10 cellular contexts compared by ENCODE assay signal in genomic region chr5:92907914-92908606, GRCh38.
A peak's percentile ranks its signal among the peaks of the same experiment; 100 is the strongest.
DNase-seq lines count a peak whose midpoint lies in the region; ATAC-seq, FAIRE-seq and TF ChIP-seq lines count a peak whose summit lies in the region.
"Had no signal": no experiment of that assay in that cellular context is flagged by ENCODE, and none has a peak within 500 bp of the region (broad histone marks: within the 10 kb centered on the region; RNA-seq: fewer than 3 reads in every experiment).

No MANE protein-coding gene starts in this region.

- peak; percentile 67 for ATAC-seq in GM19467 (IDR thresholded peaks at IDR 0.05; ENCODE audit: unreplicated experiment)
- peak; percentile 74 for ATAC-seq in HG03575 (IDR thresholded peaks at IDR 0.05; ENCODE audit: extremely low read depth, insufficient number of reproducible peaks, low FRiP score, unreplicated experiment)

- TF ChIP-seq CTCF in AG09309 (IDR thresholded peaks at IDR 0.05; ENCODE audit: control insufficient read depth, insufficient read depth, low read depth, low read length, missing control alignments) = no peak

- DNase-seq in AG09309 (ENCODE audit: low read depth) (peak; percentile 34), DMS114 treated with DMSO at 0.1 percent for 48 hours (lab: John Stamatoyannopoulos, UW; ENCODE audit: unreplicated experiment) (no peak), COR-L47 (lab: John Stamatoyannopoulos, UW) (no peak)
- no peak for DNase-seq in stimulated activated CD4-positive, alpha-beta T cell treated with anti-CD3 and anti-CD28 coated beads, Interleukin-2, amount 100 ng/mL, for 48 hours
- DNase-seq in activated T-cell treated with anti-CD3 and anti-CD28 coated beads, Interleukin-2, amount 50 U/mL, for 1 hour = no peak
- DNase-seq: activated CD8-positive, alpha-beta memory T cell treated with anti-CD3 and anti-CD28 coated beads, Interleukin-2, amount 50 U/mL, for 4 hours; CD4-positive, CD25-positive, alpha-beta regulatory T cell had no signal

- peak; percentile 98 for FAIRE-seq in endometrium (lab: Jason Lieb, UNC)

- no peak overlapping the region for H3K4me3 ChIP-seq in AG09309 (ENCODE audit: control insufficient read depth, low read depth, low read length)
